In the genomic region with DNA sequence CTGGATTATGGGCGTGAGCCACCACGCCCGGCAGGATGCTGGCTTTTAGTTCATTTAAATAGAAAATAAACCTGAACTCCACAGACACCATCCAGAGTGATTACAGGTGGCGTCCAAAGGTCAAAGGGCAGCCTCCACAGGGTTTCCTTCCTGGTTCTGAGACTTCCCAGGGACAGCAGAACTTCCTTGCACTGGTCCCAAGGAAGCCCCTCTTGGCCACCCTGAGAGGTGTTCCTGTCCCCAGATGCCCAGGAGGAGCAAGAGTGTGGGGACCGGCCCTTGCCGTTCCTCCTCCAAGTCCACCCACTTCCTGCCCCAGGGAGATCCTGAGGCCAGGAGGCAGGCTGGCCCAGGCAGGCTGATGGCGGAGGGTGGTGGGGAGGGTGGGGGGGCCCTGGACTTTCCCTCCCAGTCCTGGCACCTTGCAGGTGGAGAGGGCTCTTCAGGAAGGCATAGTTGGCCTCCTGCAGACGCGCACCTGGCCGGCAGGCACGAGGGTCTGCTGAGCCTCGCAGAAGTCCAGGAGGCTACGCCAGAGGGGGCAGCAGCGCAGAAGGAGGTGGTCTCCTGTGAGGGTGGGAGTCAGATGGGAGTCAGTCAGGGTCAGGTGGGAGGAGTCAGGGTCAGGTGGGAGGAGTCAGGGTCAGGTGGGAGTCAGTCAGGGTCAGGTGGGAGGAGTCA, we compare ENCODE assay signal across 33 cellular contexts. TPM values are rescaled to one million over a fixed set of nuclear protein-coding genes. Genes with fewer than 3 reads are reported as not detected.
"Had no signal": no experiment of that assay in that cellular context is flagged by ENCODE, and none has a peak within 500 bp of the region (broad histone marks: within the 10 kb centered on the region; RNA-seq: fewer than 3 reads in every experiment).

No MANE protein-coding gene starts in this region.

- H3K4me1 ChIP-seq: gastrocnemius medialis had no signal

- FAIRE-seq: TTC549 had no signal

- H3K4me3 Mint-ChIP-seq: activated CD4-positive, alpha-beta memory T cell treated with anti-CD3 and anti-CD28 coated beads, Interleukin-2, amount 10 ng/mL, durations not matched to agents 7 days and 5 days; activated CD4-positive, alpha-beta T cell treated with anti-CD3 and anti-CD28 coated beads, Interleukin-2, amount 10 ng/mL, durations not matched to agents 24 days and 14 days; activated naive CD8-positive, alpha-beta T cell treated with anti-CD3 and anti-CD28 coated beads, Interleukin-2, amount 50 U/mL, for 24 hours; activated T-cell treated with anti-CD3 and anti-CD28 coated beads, Interleukin-2, amount 50 U/mL, for 24 hours; dendritic cell treated with granulocyte-macrophage colony-stimulating factor and Interleukin-4, amounts not matched to agents 40 ng/mL and 50 ng/mL, for 4 days; naive B cell; nephron progenitor cell; stimulated activated effector memory CD8-positive, alpha-beta T cell treated with anti-CD3 and anti-CD28 coated beads, Interleukin-12 subunit alpha, Interleukin-12 subunit beta, amount 100 ng/mL, for 72 hours had no signal

- ATAC-seq: activated naive CD8-positive, alpha-beta T cell treated with anti-CD3 and anti-CD28 coated beads, Interleukin-2, amount 50 U/mL, for 24 hours; gastrocnemius medialis; left ventricle myocardium superior; sciatic nerve; stimulated activated effector memory CD8-positive, alpha-beta T cell treated with anti-CD3 and anti-CD28 coated beads, Interleukin-12 subunit alpha, Interleukin-12 subunit beta, amount 100 ng/mL, for 72 hours had no signal

- H3K36me3 ChIP-seq: ovary, WERI-Rb-1 had no signal

- H3K4me3 ChIP-seq: gastrocnemius medialis, ovary, skin epidermis, stomach, thyroid gland, upper lobe of left lung had no signal

- H3K9me3 ChIP-seq: gastrocnemius medialis, ovary, stomach, thyroid gland, upper lobe of left lung had no signal

- H3K4me1 Mint-ChIP-seq: activated CD4-positive, alpha-beta T cell treated with anti-CD3 and anti-CD28 coated beads, Interleukin-2, amount 10 ng/mL, durations not matched to agents 24 days and 14 days; activated naive CD8-positive, alpha-beta T cell treated with anti-CD3 and anti-CD28 coated beads, Interleukin-2, amount 50 U/mL, for 24 hours had no signal

- H3K27ac ChIP-seq: gastrocnemius medialis, ovary, skin epidermis, stomach, thyroid gland, upper lobe of left lung, WERI-Rb-1 had no signal

- H3K27me3 Mint-ChIP-seq: activated CD4-positive, alpha-beta memory T cell treated with anti-CD3 and anti-CD28 coated beads, Interleukin-2, amount 10 ng/mL, durations not matched to agents 7 days and 5 days; activated CD4-positive, alpha-beta T cell treated with anti-CD3 and anti-CD28 coated beads, Interleukin-2, amount 10 ng/mL, durations not matched to agents 24 days and 14 days; activated naive CD8-positive, alpha-beta T cell treated with anti-CD3 and anti-CD28 coated beads, Interleukin-2, amount 50 U/mL, for 24 hours; activated T-cell treated with anti-CD3 and anti-CD28 coated beads, Interleukin-2, amount 50 U/mL, for 24 hours; naive B cell; progenitor cell of endocrine pancreas had no signal

- H3K9me3 Mint-ChIP-seq: activated CD4-positive, alpha-beta memory T cell treated with anti-CD3 and anti-CD28 coated beads, Interleukin-2, amount 10 ng/mL, durations not matched to agents 7 days and 5 days; activated CD4-positive, alpha-beta T cell treated with anti-CD3 and anti-CD28 coated beads, Interleukin-2, amount 10 ng/mL, durations not matched to agents 24 days and 14 days; activated naive CD8-positive, alpha-beta T cell treated with anti-CD3 and anti-CD28 coated beads, Interleukin-2, amount 50 U/mL, for 24 hours; activated T-cell treated with anti-CD3 and anti-CD28 coated beads, Interleukin-2, amount 50 U/mL, for 24 hours; dendritic cell treated with granulocyte-macrophage colony-stimulating factor and Interleukin-4, amounts not matched to agents 40 ng/mL and 50 ng/mL, for 4 days; nephron progenitor cell; stimulated activated effector memory CD8-positive, alpha-beta T cell treated with anti-CD3 and anti-CD28 coated beads, Interleukin-12 subunit alpha, Interleukin-12 subunit beta, amount 100 ng/mL, for 72 hours had no signal

- DNase-seq: activated CD4-positive, alpha-beta T cell treated with anti-CD3 and anti-CD28 coated beads, Interleukin-2, amount 10 ng/mL, durations not matched to agents 24 days and 14 days; activated CD4-positive, CD25-positive, alpha-beta regulatory T cell treated with anti-CD3 and anti-CD28 coated beads, Interleukin-2, amount 50 U/mL, for 72 hours; activated CD8-positive, alpha-beta memory T cell treated with anti-CD3 and anti-CD28 coated beads, Interleukin-2, amount 50 U/mL, for 48 hours; activated gamma-delta T cell treated with Interleukin-2 at 50 U/mL for 16 hours; activated naive CD4-positive, alpha-beta T cell treated with anti-CD3 and anti-CD28 coated beads, Interleukin-2, amount 50 U/mL, for 16 hours; activated naive CD8-positive, alpha-beta T cell treated with anti-CD3 and anti-CD28 coated beads, Interleukin-2, amount 50 U/mL, for 24 hours; activated T-cell treated with anti-CD3 and anti-CD28 coated beads, Interleukin-2, amount 50 U/mL, for 24 hours; amygdala; caudate nucleus; effector CD4-positive, alpha-beta T cell; gastrocnemius medialis; glutamatergic neuron; islet precursor cell; left ventricle myocardium superior; naive B cell; nephron progenitor cell; ovary; stimulated activated CD4-positive, alpha-beta T cell treated with anti-CD3 and anti-CD28 coated beads, Interleukin-4, amount 100 ng/mL, for 24 hours; stomach; thyroid gland; WERI-Rb-1 had no signal

- H3K27ac Mint-ChIP-seq: activated CD4-positive, alpha-beta memory T cell treated with anti-CD3 and anti-CD28 coated beads, Interleukin-2, amount 10 ng/mL, durations not matched to agents 7 days and 5 days; activated CD4-positive, alpha-beta T cell treated with anti-CD3 and anti-CD28 coated beads, Interleukin-2, amount 10 ng/mL, durations not matched to agents 24 days and 14 days; activated naive CD8-positive, alpha-beta T cell treated with anti-CD3 and anti-CD28 coated beads, Interleukin-2, amount 50 U/mL, for 24 hours; activated T-cell treated with anti-CD3 and anti-CD28 coated beads, Interleukin-2, amount 50 U/mL, for 24 hours; dendritic cell treated with granulocyte-macrophage colony-stimulating factor and Interleukin-4, amounts not matched to agents 40 ng/mL and 50 ng/mL, for 4 days; nephron progenitor cell; progenitor cell of endocrine pancreas; stimulated activated effector memory CD8-positive, alpha-beta T cell treated with anti-CD3 and anti-CD28 coated beads, Interleukin-12 subunit alpha, Interleukin-12 subunit beta, amount 100 ng/mL, for 72 hours had no signal

- H3K27me3 ChIP-seq: ovary, thyroid gland, upper lobe of left lung had no signal

RNA-seq across cellular contexts. Expression of a gene that starts 11.4 kb away (rescaled TPM):
- total RNA-seq: activated CD4-positive, alpha-beta memory T cell treated with anti-CD3 and anti-CD28 coated beads, Interleukin-2, amount 10 ng/mL, durations not matched to agents 7 days and 5 days; activated CD4-positive, alpha-beta T cell treated with anti-CD3 and anti-CD28 coated beads, Interleukin-2, amount 10 ng/mL, durations not matched to agents 24 days and 14 days; epithelial cell of proximal tubule; gastrocnemius medialis; left ventricle myocardium superior; lung microvascular endothelial cell; ovary; progenitor cell of endocrine pancreas; renal cortical epithelial cell; sciatic nerve; T-helper 1 cell treated with Interleukin-12 subunit alpha and Interleukin-12 subunit beta and Interleukin-4 antibody, amounts not matched to agents 30 ng/mL and 1 ng/mL, for 36 hours; thyroid gland; upper lobe of left lung had no signal
- polyA plus RNA-seq: ovary had no signal

RNA-seq across cellular contexts. Expression of a gene that starts 21.8 kb away (rescaled TPM):
- total RNA-seq: epithelial cell of proximal tubule, left ventricle myocardium superior, lung microvascular endothelial cell had no signal
